11 cellular contexts compared by ENCODE assay signal in the genomic region with DNA sequence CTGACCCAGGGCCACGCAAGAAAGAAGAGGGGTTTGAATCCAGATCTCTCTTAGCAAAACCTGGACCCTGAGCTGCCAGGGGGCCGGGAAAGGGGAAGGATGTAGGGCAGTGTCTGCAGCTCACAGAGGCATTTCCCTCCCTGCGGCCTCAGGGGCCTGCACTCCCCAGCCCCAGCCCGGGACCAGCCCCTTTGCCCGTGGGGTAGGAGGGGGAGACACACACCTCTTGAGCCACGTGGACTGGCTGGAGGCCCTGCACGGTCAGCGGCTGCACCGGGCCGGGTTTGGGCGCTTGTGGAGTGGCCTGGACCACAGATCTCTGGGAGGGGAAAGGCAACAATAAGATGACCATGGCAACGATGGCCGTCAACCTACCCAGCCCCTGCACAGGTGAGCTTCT. TPM values are rescaled to one million over a fixed set of nuclear protein-coding genes. Genes with fewer than 3 reads are reported as not detected.
DNase-seq lines count a peak whose midpoint lies in the region; ATAC-seq and TF ChIP-seq lines count a peak whose summit lies in the region.
"Had no signal": no experiment of that assay in that cellular context is flagged by ENCODE, and none has a peak within 500 bp of the region (broad histone marks: within the 10 kb centered on the region; RNA-seq: fewer than 3 reads in every experiment).

No MANE protein-coding gene starts in this region.

- TF ChIP-seq CTCF in epithelial cell of esophagus (IDR thresholded peaks at IDR 0.05; ENCODE audit: insufficient read depth, low read depth, low read length, missing control alignments) (no peak), mucosa of descending colon (IDR thresholded peaks at IDR 0.05) (no peak), upper lobe of left lung (IDR thresholded peaks at IDR 0.05) (no peak)

- no peaks in the 10 kb centered on the region for H3K9me3 Mint-ChIP-seq in activated CD8-positive, alpha-beta memory T cell treated with anti-CD3 and anti-CD28 coated beads, Interleukin-2, amount 10 ng/mL, durations not matched to agents 7 days and 5 days (ENCODE audit: low read depth)

- no peaks in the 10 kb centered on the region for H3K27me3 Mint-ChIP-seq in activated CD8-positive, alpha-beta memory T cell treated with anti-CD3 and anti-CD28 coated beads, Interleukin-2, amount 10 ng/mL, durations not matched to agents 7 days and 5 days

- no peak for TF ChIP-seq EP300 in upper lobe of left lung (IDR thresholded peaks at IDR 0.05)

- H3K27ac Mint-ChIP-seq in activated CD8-positive, alpha-beta memory T cell treated with anti-CD3 and anti-CD28 coated beads, Interleukin-2, amount 10 ng/mL, durations not matched to agents 7 days and 5 days = peak overlapping the region; percentile 32

- peaks cover 47% of the 10 kb centered on the region for H3K4me1 Mint-ChIP-seq in activated CD8-positive, alpha-beta memory T cell treated with anti-CD3 and anti-CD28 coated beads, Interleukin-2, amount 10 ng/mL, durations not matched to agents 7 days and 5 days

- peak overlapping the region; percentile 5 for H3K4me3 ChIP-seq in epithelial cell of esophagus (ENCODE audit: low read length)
- H3K4me3 ChIP-seq in mucosa of descending colon = no peak overlapping the region
- peak overlapping the region in 3 of 4 donors; percentile 50 to 63 (median 53) for H3K4me3 ChIP-seq in upper lobe of left lung

- H3K9me3 ChIP-seq in mucosa of descending colon (no peaks in the 10 kb centered on the region), upper lobe of left lung (no peaks in the 10 kb centered on the region)

- peaks cover 7% of the 10 kb centered on the region for H3K4me1 ChIP-seq in mucosa of descending colon (ENCODE audit: low read depth)
- peaks cover 12 to 23% (median 17%) of the 10 kb centered on the region in 4 donors for H3K4me1 ChIP-seq in upper lobe of left lung

- no peak for TF ChIP-seq POLR2A in upper lobe of left lung (IDR thresholded peaks at IDR 0.05)

- peak overlapping the region; percentile 66 to 85 (median 82) for H3K27ac ChIP-seq in upper lobe of left lung

- intact Hi-C loops in mucosa of descending colon (cut with DNase I, micrococcal nuclease) = no loop called here

- WGBS in upper lobe of left lung, 2 donors = 35% methylated on average over 4 of the region's 13 CpGs; no CpG with 5 or more reads in 1 of the 2 donors

- CTCF ChIA-PET in activated CD8-positive, alpha-beta memory T cell treated with anti-CD3 and anti-CD28 coated beads, Interleukin-2, amount 10 ng/mL, durations not matched to agents 7 days and 5 days (lab: Charles Lee) = interaction anchor here (1.0 to 2.2 kb wide), 6 partner anchors 9 to 99 kb away, joined by 3 to 18 read pairs (median 4); a partner anchor contains a TSS

- no peak overlapping the region for H3K4me3 Mint-ChIP-seq in activated CD8-positive, alpha-beta memory T cell treated with anti-CD3 and anti-CD28 coated beads, Interleukin-2, amount 10 ng/mL, durations not matched to agents 7 days and 5 days

- ATAC-seq in activated CD8-positive, alpha-beta memory T cell treated with anti-CD3 and anti-CD28 coated beads, Interleukin-2, amount 10 ng/mL, durations not matched to agents 7 days and 5 days = peak; percentile 9
- peak; percentile 4 for ATAC-seq in mucosa of descending colon
- ATAC-seq in upper lobe of left lung (ENCODE audit: low FRiP score in 2 of 2) = peak; percentile 6
- ATAC-seq in GM21515 (IDR thresholded peaks at IDR 0.05; ENCODE audit: unreplicated experiment) = no peak

- no peak for DNase-seq in activated CD8-positive, alpha-beta memory T cell treated with anti-CD3 and anti-CD28 coated beads, Interleukin-2, amount 10 ng/mL, durations not matched to agents 7 days and 5 days
- no peak for DNase-seq in activated CD8-positive, alpha-beta memory T cell treated with anti-CD3 and anti-CD28 coated beads for 24 hours
- no peak for DNase-seq in epithelial cell of esophagus (ENCODE audit: low read depth)
- DNase-seq in mucosa of descending colon = no peak
- peak in 1 of 2 donors; percentile 77 for DNase-seq in upper lobe of left lung
- no peak for DNase-seq in globus pallidus (ENCODE audit: low spot score)
- DNase-seq in activated naive CD4-positive, alpha-beta T cell (lab: John Stamatoyannopoulos, UW) = no peak
- DNase-seq: GOT3; RPMI8226; stimulated activated naive CD4-positive, alpha-beta T cell treated with Interleukin-2 at 50 U/mL for 16 hours had no signal

- no peaks in the 10 kb centered on the region for H3K27me3 ChIP-seq in upper lobe of left lung

- H3K36me3 ChIP-seq in mucosa of descending colon (ENCODE audit: low read depth) (no peaks in the 10 kb centered on the region), upper lobe of left lung (peaks cover 0 to 34% (median 13%) of the 10 kb centered on the region in 4 donors)

- peaks cover 2% of the 10 kb centered on the region for H3K36me3 Mint-ChIP-seq in activated CD8-positive, alpha-beta memory T cell treated with anti-CD3 and anti-CD28 coated beads, Interleukin-2, amount 10 ng/mL, durations not matched to agents 7 days and 5 days

RNA-seq across cellular contexts. Expression of a gene that starts 26.9 kb away (rescaled TPM):
- total RNA-seq in activated CD8-positive, alpha-beta memory T cell treated with anti-CD3 and anti-CD28 coated beads, Interleukin-2, amount 10 ng/mL, durations not matched to agents 7 days and 5 days = 10 to 100 TPM; 16.0 to 17.8 TPM
- 10 to 100 TPM; 15.8 to 17.9 (median 17.1) TPM for total RNA-seq in mucosa of descending colon
- total RNA-seq in upper lobe of left lung = 10 to 100 TPM in 5 of 6 donors, 1 to 10 TPM in 1; 6.0 to 22.3 (median 15.5) TPM

RNA-seq across cellular contexts. Expression of a gene that starts 26.9 kb away (rescaled TPM):
- 10 to 100 TPM; 82.5 to 94.3 TPM for total RNA-seq in activated CD8-positive, alpha-beta memory T cell treated with anti-CD3 and anti-CD28 coated beads, Interleukin-2, amount 10 ng/mL, durations not matched to agents 7 days and 5 days
- total RNA-seq in mucosa of descending colon (10 to 100 TPM; 26.4 to 35.2 (median 34.7) TPM), upper lobe of left lung (10 to 100 TPM; 20.5 to 51.3 (median 39.0) TPM)

RNA-seq across cellular contexts. Expression of a gene that starts 41.0 kb away (rescaled TPM):
- total RNA-seq in activated CD8-positive, alpha-beta memory T cell treated with anti-CD3 and anti-CD28 coated beads, Interleukin-2, amount 10 ng/mL, durations not matched to agents 7 days and 5 days = under 1 TPM; 0.29 to 0.47 TPM
- total RNA-seq in mucosa of descending colon = 1 to 10 TPM; 1.7 to 3.4 (median 2.9) TPM
- 1 to 10 TPM; 1.5 to 4.3 (median 2.5) TPM for total RNA-seq in upper lobe of left lung

RNA-seq across cellular contexts. Expression of a gene that starts 48.7 kb away (rescaled TPM):
- not detected for total RNA-seq in activated CD8-positive, alpha-beta memory T cell treated with anti-CD3 and anti-CD28 coated beads, Interleukin-2, amount 10 ng/mL, durations not matched to agents 7 days and 5 days
- not detected for total RNA-seq in mucosa of descending colon
- under 1 TPM in 1 of 6 donors, not detected in 5; 0.43 TPM for total RNA-seq in upper lobe of left lung

RNA-seq across cellular contexts. Expression of a gene that starts 52.3 kb away (rescaled TPM):
- 10 to 100 TPM; 29.7 to 60.3 TPM for total RNA-seq in activated CD8-positive, alpha-beta memory T cell treated with anti-CD3 and anti-CD28 coated beads, Interleukin-2, amount 10 ng/mL, durations not matched to agents 7 days and 5 days
- total RNA-seq in mucosa of descending colon = 1 to 10 TPM; 2.0 to 3.1 (median 2.6) TPM
- 10 to 100 TPM in 5 of 6 donors, 1 to 10 TPM in 1; 9.3 to 24.4 (median 14.6) TPM for total RNA-seq in upper lobe of left lung
